ENCODE assay signal across 28 cellular contexts in the genomic region with DNA sequence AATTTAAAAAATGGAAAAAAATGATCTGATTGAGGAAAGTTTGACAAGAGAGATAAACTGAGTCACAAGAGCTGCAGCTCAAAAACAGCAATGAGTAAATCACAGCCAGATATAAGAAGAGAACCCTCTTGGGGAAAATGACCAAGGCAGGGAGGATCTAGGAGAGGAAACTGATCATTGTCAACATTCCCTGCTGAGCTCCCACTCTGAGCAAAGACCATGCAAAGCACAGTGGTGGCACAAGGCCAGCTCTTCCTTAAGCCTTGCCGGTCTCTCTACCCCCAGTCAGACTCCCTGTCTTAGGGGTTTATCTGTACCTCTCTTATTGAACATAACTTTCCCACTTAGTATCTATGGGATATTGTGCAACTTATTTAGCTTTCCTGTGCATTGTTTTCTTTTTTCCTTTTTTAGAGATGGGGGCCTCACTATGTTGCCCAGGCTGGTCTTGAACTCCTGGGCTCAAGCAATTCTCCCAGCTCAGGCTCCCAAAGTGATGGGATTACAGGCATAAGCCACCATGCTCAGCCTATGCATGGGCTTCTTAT.
"Had no signal": no experiment of that assay in that cellular context is flagged by ENCODE, and none has a peak within 500 bp of the region (broad histone marks: within the 10 kb centered on the region; RNA-seq: fewer than 3 reads in every experiment).

No MANE protein-coding gene starts in this region.

- ATAC-seq: body of pancreas; gastroesophageal sphincter; left cardiac atrium; stimulated activated effector memory CD8-positive, alpha-beta T cell treated with anti-CD3 and anti-CD28 coated beads, Interleukin-12 subunit alpha, Interleukin-12 subunit beta, amount 100 ng/mL, for 72 hours had no signal

- H3K9me3 Mint-ChIP-seq: stimulated activated effector memory CD8-positive, alpha-beta T cell treated with anti-CD3 and anti-CD28 coated beads, Interleukin-12 subunit alpha, Interleukin-12 subunit beta, amount 100 ng/mL, for 72 hours; stimulated activated naive CD8-positive, alpha-beta T cell treated with anti-CD3 and anti-CD28 coated beads, Interleukin-15, Interleukin-2, amounts not matched to agents 100 ng/mL and 50 ng/mL, for 24 hours had no signal

- H3K4me1 Mint-ChIP-seq: stimulated activated effector memory CD8-positive, alpha-beta T cell treated with anti-CD3 and anti-CD28 coated beads, Interleukin-12 subunit alpha, Interleukin-12 subunit beta, amount 100 ng/mL, for 72 hours had no signal

- H3K27ac ChIP-seq: body of pancreas, cardiac muscle cell, coronary artery, gastroesophageal sphincter, ovary, prostate gland, sigmoid colon, thyroid gland, upper lobe of left lung, vagina, VCaP had no signal

- H3K9me3 ChIP-seq: body of pancreas, gastroesophageal sphincter, ovary, prostate gland, sigmoid colon, thyroid gland, upper lobe of left lung, vagina had no signal

- H3K4me3 Mint-ChIP-seq: activated naive CD8-positive, alpha-beta T cell; stimulated activated effector memory CD8-positive, alpha-beta T cell treated with anti-CD3 and anti-CD28 coated beads, Interleukin-12 subunit alpha, Interleukin-12 subunit beta, amount 100 ng/mL, for 72 hours; stimulated activated naive CD8-positive, alpha-beta T cell treated with anti-CD3 and anti-CD28 coated beads, Interleukin-15, Interleukin-2, amounts not matched to agents 100 ng/mL and 50 ng/mL, for 24 hours had no signal

- H3K27me3 Mint-ChIP-seq: activated naive CD8-positive, alpha-beta T cell; stimulated activated naive CD8-positive, alpha-beta T cell treated with anti-CD3 and anti-CD28 coated beads, Interleukin-15, Interleukin-2, amounts not matched to agents 100 ng/mL and 50 ng/mL, for 24 hours had no signal

- H3K4me1 ChIP-seq: upper lobe of left lung, vagina had no signal

- H3K4me3 ChIP-seq: body of pancreas, cardiac muscle cell, coronary artery, gastroesophageal sphincter, ovary, prostate gland, sigmoid colon, thyroid gland, upper lobe of left lung, vagina had no signal

- H3K36me3 Mint-ChIP-seq: activated naive CD8-positive, alpha-beta T cell; stimulated activated effector memory CD8-positive, alpha-beta T cell treated with anti-CD3 and anti-CD28 coated beads, Interleukin-12 subunit alpha, Interleukin-12 subunit beta, amount 100 ng/mL, for 72 hours had no signal

- H3K27me3 ChIP-seq: body of pancreas, cardiac muscle cell, gastroesophageal sphincter, ovary, sigmoid colon, thyroid gland, upper lobe of left lung, vagina had no signal

- DNase-seq: activated CD4-positive, alpha-beta T cell treated with anti-CD3 and anti-CD28 coated beads for 4 hours; activated CD4-positive, alpha-beta T cell treated with anti-CD3 and anti-CD28 coated beads, Interleukin-2, amount 50 U/mL, for 4 hours; activated effector memory CD4-positive, alpha-beta T cell treated with Interleukin-2 at 50 U/mL for 16 hours; activated naive CD4-positive, alpha-beta T cell treated with Interleukin-2 at 50 U/mL for 16 hours; activated T-cell treated with anti-CD3 and anti-CD28 coated beads for 4 hours; anterior cingulate cortex; body of pancreas; cerebellar nuclear complex; hippocampal formation; left cardiac atrium; mammary epithelial cell; ovary; retina; sigmoid colon; small intestine; stimulated activated CD4-positive, alpha-beta T cell treated with anti-CD3 and anti-CD28 coated beads, Interleukin-4, amount 100 ng/mL, for 24 hours; T-helper 9 cell; thyroid gland; upper lobe of left lung had no signal

- H3K27ac Mint-ChIP-seq: activated naive CD8-positive, alpha-beta T cell; stimulated activated effector memory CD8-positive, alpha-beta T cell treated with anti-CD3 and anti-CD28 coated beads, Interleukin-12 subunit alpha, Interleukin-12 subunit beta, amount 100 ng/mL, for 72 hours; stimulated activated naive CD8-positive, alpha-beta T cell treated with anti-CD3 and anti-CD28 coated beads, Interleukin-15, Interleukin-2, amounts not matched to agents 100 ng/mL and 50 ng/mL, for 24 hours had no signal

- H3K36me3 ChIP-seq: cardiac muscle cell, gastroesophageal sphincter, ovary, prostate gland, sigmoid colon, thyroid gland, upper lobe of left lung, vagina had no signal
